In the genomic region with DNA sequence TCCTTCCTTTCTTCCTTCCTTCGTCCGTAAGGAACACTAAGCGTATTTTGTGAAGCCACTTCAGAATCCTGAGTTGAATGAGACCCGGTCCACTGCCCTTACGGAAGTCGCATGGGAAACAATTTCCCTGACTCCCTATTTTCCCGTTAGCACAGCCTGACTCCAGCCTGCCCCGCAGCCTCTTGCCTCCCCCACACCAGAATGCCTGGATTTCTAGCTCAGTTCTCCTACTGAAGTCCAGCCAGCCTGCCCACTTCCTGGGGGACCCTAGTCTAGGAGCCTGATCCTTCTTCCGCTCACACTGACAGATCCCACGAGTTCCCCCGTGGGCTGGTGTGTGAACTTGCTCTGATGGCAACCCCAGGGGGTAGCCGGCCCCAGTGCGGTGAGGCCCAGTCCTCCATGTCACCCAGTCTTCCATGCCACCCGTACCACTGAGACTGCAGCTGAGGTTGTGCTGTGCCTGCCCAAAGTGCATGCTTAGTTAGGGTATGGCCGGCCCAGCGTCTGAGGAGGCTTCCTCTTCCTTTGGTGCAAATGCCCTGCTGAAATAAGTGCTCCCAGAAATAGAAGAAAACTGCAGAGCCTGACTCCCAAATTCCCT, we compare ENCODE assay signal across 1 cellular context.
TF ChIP-seq lines count a peak whose summit lies in the region.

No MANE protein-coding gene starts in this region.

TF ChIP-seq in HCT116, 20 proteins besides CTCF, POLR2A, EP300 and RAD21 (continued from another document):
- TF ChIP-seq, protein P1, sequence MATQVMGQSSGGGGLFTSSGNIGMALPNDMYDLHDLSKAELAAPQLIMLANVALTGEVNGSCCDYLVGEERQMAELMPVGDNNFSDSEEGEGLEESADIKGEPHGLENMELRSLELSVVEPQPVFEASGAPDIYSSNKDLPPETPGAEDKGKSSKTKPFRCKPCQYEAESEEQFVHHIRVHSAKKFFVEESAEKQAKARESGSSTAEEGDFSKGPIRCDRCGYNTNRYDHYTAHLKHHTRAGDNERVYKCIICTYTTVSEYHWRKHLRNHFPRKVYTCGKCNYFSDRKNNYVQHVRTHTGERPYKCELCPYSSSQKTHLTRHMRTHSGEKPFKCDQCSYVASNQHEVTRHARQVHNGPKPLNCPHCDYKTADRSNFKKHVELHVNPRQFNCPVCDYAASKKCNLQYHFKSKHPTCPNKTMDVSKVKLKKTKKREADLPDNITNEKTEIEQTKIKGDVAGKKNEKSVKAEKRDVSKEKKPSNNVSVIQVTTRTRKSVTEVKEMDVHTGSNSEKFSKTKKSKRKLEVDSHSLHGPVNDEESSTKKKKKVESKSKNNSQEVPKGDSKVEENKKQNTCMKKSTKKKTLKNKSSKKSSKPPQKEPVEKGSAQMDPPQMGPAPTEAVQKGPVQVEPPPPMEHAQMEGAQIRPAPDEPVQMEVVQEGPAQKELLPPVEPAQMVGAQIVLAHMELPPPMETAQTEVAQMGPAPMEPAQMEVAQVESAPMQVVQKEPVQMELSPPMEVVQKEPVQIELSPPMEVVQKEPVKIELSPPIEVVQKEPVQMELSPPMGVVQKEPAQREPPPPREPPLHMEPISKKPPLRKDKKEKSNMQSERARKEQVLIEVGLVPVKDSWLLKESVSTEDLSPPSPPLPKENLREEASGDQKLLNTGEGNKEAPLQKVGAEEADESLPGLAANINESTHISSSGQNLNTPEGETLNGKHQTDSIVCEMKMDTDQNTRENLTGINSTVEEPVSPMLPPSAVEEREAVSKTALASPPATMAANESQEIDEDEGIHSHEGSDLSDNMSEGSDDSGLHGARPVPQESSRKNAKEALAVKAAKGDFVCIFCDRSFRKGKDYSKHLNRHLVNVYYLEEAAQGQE (IDR thresholded peaks at IDR 0.05; ENCODE audit: low read depth), result no peak
- TF ChIP-seq SP1 (IDR thresholded peaks at IDR 0.05; ENCODE audit: low read depth), result no peak
- TF ChIP-seq EZH2phosphoT487 (IDR thresholded peaks at IDR 0.05; ENCODE audit: borderline replicate concordance), result no peak
- TF ChIP-seq TCF7L2 (IDR thresholded peaks at IDR 0.05; ENCODE audit: borderline replicate concordance, extremely low read depth, insufficient read depth, insufficient read length), result no peak
- TF ChIP-seq, protein P2, sequence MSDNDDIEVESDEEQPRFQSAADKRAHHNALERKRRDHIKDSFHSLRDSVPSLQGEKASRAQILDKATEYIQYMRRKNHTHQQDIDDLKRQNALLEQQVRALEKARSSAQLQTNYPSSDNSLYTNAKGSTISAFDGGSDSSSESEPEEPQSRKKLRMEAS (IDR thresholded peaks at IDR 0.05), result no peak
- TF ChIP-seq SIN3A (IDR thresholded peaks at IDR 0.05; ENCODE audit: low read depth), result no peak
- TF ChIP-seq ZNF274 (IDR thresholded peaks at IDR 0.05; ENCODE audit: low read depth, low read length), result no peak
- TF ChIP-seq FOSL1 (IDR thresholded peaks at IDR 0.05; ENCODE audit: low read depth), result no peak
- TF ChIP-seq EZH2 (IDR thresholded peaks at IDR 0.05), result no peak
- TF ChIP-seq CBX3 (IDR thresholded peaks at IDR 0.05; ENCODE audit: low read depth), result no peak
- TF ChIP-seq CEBPB (IDR thresholded peaks at IDR 0.05; ENCODE audit: low read depth), result no peak
- no peak for TF ChIP-seq ELF1 (IDR thresholded peaks at IDR 0.05; ENCODE audit: borderline replicate concordance, low read depth)
- TF ChIP-seq, protein P3, sequence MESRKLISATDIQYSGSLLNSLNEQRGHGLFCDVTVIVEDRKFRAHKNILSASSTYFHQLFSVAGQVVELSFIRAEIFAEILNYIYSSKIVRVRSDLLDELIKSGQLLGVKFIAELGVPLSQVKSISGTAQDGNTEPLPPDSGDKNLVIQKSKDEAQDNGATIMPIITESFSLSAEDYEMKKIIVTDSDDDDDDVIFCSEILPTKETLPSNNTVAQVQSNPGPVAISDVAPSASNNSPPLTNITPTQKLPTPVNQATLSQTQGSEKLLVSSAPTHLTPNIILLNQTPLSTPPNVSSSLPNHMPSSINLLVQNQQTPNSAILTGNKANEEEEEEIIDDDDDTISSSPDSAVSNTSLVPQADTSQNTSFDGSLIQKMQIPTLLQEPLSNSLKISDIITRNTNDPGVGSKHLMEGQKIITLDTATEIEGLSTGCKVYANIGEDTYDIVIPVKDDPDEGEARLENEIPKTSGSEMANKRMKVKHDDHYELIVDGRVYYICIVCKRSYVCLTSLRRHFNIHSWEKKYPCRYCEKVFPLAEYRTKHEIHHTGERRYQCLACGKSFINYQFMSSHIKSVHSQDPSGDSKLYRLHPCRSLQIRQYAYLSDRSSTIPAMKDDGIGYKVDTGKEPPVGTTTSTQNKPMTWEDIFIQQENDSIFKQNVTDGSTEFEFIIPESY (IDR thresholded peaks at IDR 0.05; ENCODE audit: extremely low read depth, insufficient replicate concordance, low read length), result no peak
- TF ChIP-seq, protein P4, sequence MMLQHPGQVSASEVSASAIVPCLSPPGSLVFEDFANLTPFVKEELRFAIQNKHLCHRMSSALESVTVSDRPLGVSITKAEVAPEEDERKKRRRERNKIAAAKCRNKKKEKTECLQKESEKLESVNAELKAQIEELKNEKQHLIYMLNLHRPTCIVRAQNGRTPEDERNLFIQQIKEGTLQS (IDR thresholded peaks at IDR 0.05), result no peak
